8 cellular contexts compared by ENCODE assay signal in the genomic region with DNA sequence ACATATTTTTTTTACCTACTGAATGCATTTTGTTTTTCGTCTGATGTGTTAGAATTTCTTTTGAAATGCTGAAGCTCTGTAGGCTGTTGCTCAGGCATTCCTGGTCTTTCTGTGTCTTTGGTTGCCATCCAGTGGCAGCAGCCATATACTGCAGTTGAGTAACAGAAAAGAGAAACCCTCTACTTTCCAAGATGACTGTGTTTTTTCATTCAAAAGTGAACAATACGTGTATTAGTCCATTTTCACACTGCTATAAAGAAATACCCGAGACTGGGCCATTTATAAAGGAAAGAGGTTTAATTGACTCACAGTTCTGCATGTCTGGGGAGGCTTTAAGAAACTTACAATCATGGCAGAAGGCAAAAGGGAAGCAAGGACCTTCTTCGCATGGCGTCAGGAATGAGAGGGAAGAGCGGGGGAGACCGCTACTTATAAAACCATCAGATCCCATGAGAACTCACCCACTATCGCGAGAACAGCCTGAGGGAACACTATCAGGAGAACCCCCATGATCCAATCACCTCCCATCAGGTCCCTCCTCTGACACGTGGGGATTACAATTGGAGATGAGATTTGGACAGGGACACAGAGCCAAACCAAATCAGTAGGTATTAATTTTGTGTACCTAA. TPM values are rescaled to one million over a fixed set of nuclear protein-coding genes. Genes with fewer than 3 reads are reported as not detected.
DNase-seq lines count a peak whose midpoint lies in the region; ATAC-seq lines count a peak whose summit lies in the region.

No MANE protein-coding gene starts in this region.

- no peaks in the 10 kb centered on the region for H3K9me3 Mint-ChIP-seq in activated naive CD4-positive, alpha-beta T cell treated with anti-CD3 and anti-CD28 coated beads, Interleukin-2, amount 50 U/mL, for 72 hours

- DNase-seq in CD1c-positive myeloid dendritic cell (ENCODE audit: extremely low spot score) = peak; percentile 73
- DNase-seq in GM19238 (ENCODE audit: insufficient read length, low spot score) = peak; percentile 24
- peak; percentile 92 for DNase-seq in LHCN-M2 (ENCODE audit: low read depth)
- DNase-seq in SHP77 treated with DMSO at 0.1 percent for 48 hours (lab: John Stamatoyannopoulos, UW) = peak; percentile 69
- DNase-seq in activated naive CD4-positive, alpha-beta T cell treated with anti-CD3 and anti-CD28 coated beads, Interleukin-2, amount 50 U/mL, for 72 hours (ENCODE audit: low spot score in 2 of 2) = peak in 1 of 2 donors; percentile 41
- DNase-seq in glomerular endothelial cell (ENCODE audit: extremely low read depth, low read depth, low spot score) = peak; percentile 56
- DNase-seq in pons (ENCODE audit: low spot score) = peak; percentile 86

- ATAC-seq in activated naive CD4-positive, alpha-beta T cell treated with anti-CD3 and anti-CD28 coated beads, Interleukin-2, amount 50 U/mL, for 72 hours = peak; percentile 35 to 59
- no peak for ATAC-seq in GM18907 (IDR thresholded peaks at IDR 0.05; ENCODE audit: unreplicated experiment)

- no peaks in the 10 kb centered on the region for H3K36me3 Mint-ChIP-seq in activated naive CD4-positive, alpha-beta T cell treated with anti-CD3 and anti-CD28 coated beads, Interleukin-2, amount 50 U/mL, for 72 hours

- H3K27ac Mint-ChIP-seq in activated naive CD4-positive, alpha-beta T cell treated with anti-CD3 and anti-CD28 coated beads, Interleukin-2, amount 50 U/mL, for 72 hours = peak overlapping the region in 1 of 2 donors; percentile 77

RNA-seq across cellular contexts. Expression of gene GOLGA8B, which starts 4.7 kb away (rescaled TPM):
- total RNA-seq in LHCN-M2 (2014; rRNA removed) = 21.3 and 31.9 TPM in 2 replicates
- 4.9 TPM for polyA plus RNA-seq in LHCN-M2 (2012)
- total RNA-seq in activated naive CD4-positive, alpha-beta T cell treated with anti-CD3 and anti-CD28 coated beads, Interleukin-2, amount 50 U/mL, for 72 hours = 100 to 1,000 TPM; 148 to 163 TPM
- total RNA-seq in glomerular endothelial cell = 9.3 and 25.9 TPM in 2 replicates
